15 cellular contexts compared by ENCODE assay signal in genomic region chr13:103615778-103616177, GRCh38.
DNase-seq lines count a peak whose midpoint lies in the region; ATAC-seq lines count a peak whose summit lies in the region.
"Had no signal": no experiment of that assay in that cellular context is flagged by ENCODE, and none has a peak within 500 bp of the region (broad histone marks: within the 10 kb centered on the region; RNA-seq: fewer than 3 reads in every experiment).

No MANE protein-coding gene starts in this region.

- no CpG with 5 or more reads among the region's 4 CpGs for WGBS in neuronal stem cell (ENCODE audit: extremely low coverage in 2 of 2, insufficient read length in 2 of 2, insufficient replicate concordance in 1 of 2), 2 donors

- H3K4me1 ChIP-seq in neuronal stem cell (ENCODE audit: control insufficient read depth in 2 of 2, insufficient read depth in 1 of 2, low read depth in 1 of 2, low read length in 2 of 2), result peaks cover 1 to 13% of the 10 kb centered on the region in 2 donors

- no peak overlapping the region for H3K4ac ChIP-seq in neuronal stem cell (ENCODE audit: low read length)

- no peak overlapping the region for H3K27ac ChIP-seq in neuronal stem cell (replicated peaks; ENCODE audit: low read length)
- H3K27ac ChIP-seq: BLaER1 treated with 17β-estradiol and CSF1 and Interleukin-3, amounts not matched to agents 10 nM and 100 nM; GM23248 had no signal

- H3K18ac ChIP-seq in neuronal stem cell (ENCODE audit: low read length), result no peak overlapping the region

- peak overlapping the region; percentile 7 for H2AFZ ChIP-seq in neuronal stem cell (ENCODE audit: low read length)
- H2AFZ ChIP-seq: GM23248 had no signal

- no peak overlapping the region for H4K91ac ChIP-seq in neuronal stem cell (ENCODE audit: low read depth, low read length, poor library complexity)

- no peak overlapping the region for H3K4me2 ChIP-seq in neuronal stem cell (ENCODE audit: insufficient read depth, low read length, poor library complexity, severe bottlenecking)
- H3K4me2 ChIP-seq: BLaER1 treated with 17β-estradiol and CSF1 and Interleukin-3, amounts not matched to agents 10 nM and 100 nM had no signal

- no peak overlapping the region for H3K23ac ChIP-seq in neuronal stem cell (ENCODE audit: low read depth, low read length, poor library complexity)

- H3K27me3 ChIP-seq in neuronal stem cell (ENCODE audit: control insufficient read depth in 3 of 3, insufficient read depth in 3 of 3, low read depth in 1 of 3, low read length in 3 of 3), result no peaks in the 10 kb centered on the region
- H3K27me3 ChIP-seq: BLaER1 treated with 17β-estradiol and CSF1 and Interleukin-3, amounts not matched to agents 10 nM and 100 nM had no signal

- no peak overlapping the region for H2BK15ac ChIP-seq in neuronal stem cell (ENCODE audit: low read length)

- no peak overlapping the region for H2BK5ac ChIP-seq in neuronal stem cell (ENCODE audit: low read length)

- H3K4me3 ChIP-seq in neuronal stem cell (ENCODE audit: low read length in 2 of 2), result no peak overlapping the region
- H3K4me3 ChIP-seq: BLaER1 treated with 17β-estradiol and CSF1 and Interleukin-3, amounts not matched to agents 10 nM and 100 nM; GM23248 had no signal

- DNase-seq in NCI-H146 (lab: John Stamatoyannopoulos, UW) (peak; percentile 84), SK-N-DZ (ENCODE audit: low spot score) (peak; percentile 22), kidney tubule cell (ENCODE audit: low spot score) (peak; percentile 24), neuronal stem cell (ENCODE audit: low spot score) (no peak), LoVo (ENCODE audit: low spot score) (no peak)
- no peak for DNase-seq in stimulated activated CD4-positive, alpha-beta T cell treated with anti-CD3 and anti-CD28 coated beads, Interleukin-4, amount 100 ng/mL, for 24 hours
- DNase-seq in stimulated activated CD4-positive, alpha-beta T cell treated with anti-CD3 and anti-CD28 coated beads, Interleukin-4, amount 100 ng/mL, for 4 hours, result no peak
- DNase-seq: ACHN; CD4-positive, CD25-positive, alpha-beta regulatory T cell; DMS79 treated with DMSO at 0.1 percent for 48 hours; EL; GM23248; H9 had no signal

- H2BK12ac ChIP-seq in neuronal stem cell (ENCODE audit: low read length), result no peak overlapping the region

- H2BK120ac ChIP-seq in neuronal stem cell (ENCODE audit: low read depth, low read length), result no peak overlapping the region

- H2AK5ac ChIP-seq in neuronal stem cell (ENCODE audit: low read depth, low read length), result no peak overlapping the region

- no peaks in the 10 kb centered on the region for H3K9me3 ChIP-seq in neuronal stem cell (replicated peaks in 1 of 2; ENCODE audit: control insufficient read depth in 2 of 2, insufficient read depth in 1 of 2, low read depth in 1 of 2, low read length in 2 of 2)
- H3K9me3 ChIP-seq: BLaER1 treated with 17β-estradiol and CSF1 and Interleukin-3, amounts not matched to agents 10 nM and 100 nM had no signal

- no peak overlapping the region for H4K8ac ChIP-seq in neuronal stem cell (ENCODE audit: low read depth, low read length)

- no peaks in the 10 kb centered on the region for H3K79me1 ChIP-seq in neuronal stem cell (ENCODE audit: low read depth, low read length)

- ATAC-seq in GM21381 (IDR thresholded peaks at IDR 0.05; ENCODE audit: unreplicated experiment), result no peak

- no peak overlapping the region for H3K14ac ChIP-seq in neuronal stem cell (ENCODE audit: low read length)

- H3K36me3 ChIP-seq in neuronal stem cell (replicated peaks in 1 of 2; ENCODE audit: control insufficient read depth in 2 of 2, insufficient read depth in 2 of 2, low read length in 2 of 2), result no peaks in the 10 kb centered on the region
- H3K36me3 ChIP-seq: BLaER1 treated with 17β-estradiol and CSF1 and Interleukin-3, amounts not matched to agents 10 nM and 100 nM had no signal

- H3K9ac ChIP-seq in neuronal stem cell (ENCODE audit: low read depth, low read length, poor library complexity), result no peak overlapping the region
- H3K9ac ChIP-seq: BLaER1 treated with 17β-estradiol and CSF1 and Interleukin-3, amounts not matched to agents 10 nM and 100 nM; GM23248 had no signal

Comparison
In these comparisons a context has a peak if more than half of its experiments do, and no peak if none do; other contexts are left out.
1. DNase-seq: peak in NCI-H146 (single experiment), SK-N-DZ (single experiment) and kidney tubule cell (single experiment); none in neuronal stem cell (single experiment), LoVo (single experiment), stimulated activated CD4-positive, alpha-beta T cell treated with anti-CD3 and anti-CD28 coated beads, Interleukin-4, amount 100 ng/mL, for 24 hours (single experiment) and stimulated activated CD4-positive, alpha-beta T cell treated with anti-CD3 and anti-CD28 coated beads, Interleukin-4, amount 100 ng/mL, for 4 hours (0 of 2).